Comparison of ENCODE assay signal across 2 cellular contexts in the genomic region with DNA sequence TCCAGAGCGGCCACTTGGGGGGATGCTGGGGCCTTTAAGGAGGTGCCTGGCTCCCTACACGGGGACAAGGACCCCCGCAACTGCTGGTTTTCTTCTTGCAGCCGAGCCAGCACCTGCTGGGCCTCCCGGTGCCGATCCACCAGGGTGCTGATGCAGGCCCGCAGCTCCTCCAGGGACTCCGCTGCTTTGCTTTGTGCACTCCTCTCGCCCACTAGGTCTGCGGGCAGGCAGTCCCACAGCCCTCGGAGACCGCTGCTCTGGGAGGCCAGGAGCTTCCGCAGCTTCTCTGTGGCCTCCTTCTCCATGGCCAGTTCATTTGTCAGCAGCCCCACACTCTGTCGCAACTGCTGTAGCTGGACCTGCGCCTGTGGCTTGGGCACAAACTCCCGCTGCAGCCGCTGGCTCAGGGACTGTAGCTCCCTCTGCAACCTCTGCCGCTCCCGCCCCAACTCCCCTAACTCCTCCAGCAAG.
TF ChIP-seq lines count a peak whose summit lies in the region.

No MANE protein-coding gene starts in this region.

TF ChIP-seq in GM12878, 131 proteins besides CTCF, POLR2A, EP300 and RAD21:
- TF ChIP-seq, protein P1, sequence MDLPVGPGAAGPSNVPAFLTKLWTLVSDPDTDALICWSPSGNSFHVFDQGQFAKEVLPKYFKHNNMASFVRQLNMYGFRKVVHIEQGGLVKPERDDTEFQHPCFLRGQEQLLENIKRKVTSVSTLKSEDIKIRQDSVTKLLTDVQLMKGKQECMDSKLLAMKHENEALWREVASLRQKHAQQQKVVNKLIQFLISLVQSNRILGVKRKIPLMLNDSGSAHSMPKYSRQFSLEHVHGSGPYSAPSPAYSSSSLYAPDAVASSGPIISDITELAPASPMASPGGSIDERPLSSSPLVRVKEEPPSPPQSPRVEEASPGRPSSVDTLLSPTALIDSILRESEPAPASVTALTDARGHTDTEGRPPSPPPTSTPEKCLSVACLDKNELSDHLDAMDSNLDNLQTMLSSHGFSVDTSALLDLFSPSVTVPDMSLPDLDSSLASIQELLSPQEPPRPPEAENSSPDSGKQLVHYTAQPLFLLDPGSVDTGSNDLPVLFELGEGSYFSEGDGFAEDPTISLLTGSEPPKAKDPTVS (IDR thresholded peaks at IDR 0.05; ENCODE audit: low read depth, low read length): no peak
- TF ChIP-seq E4F1 (IDR thresholded peaks at IDR 0.05; ENCODE audit: borderline replicate concordance, partially characterized antibody) (no peak), ZNF207 (IDR thresholded peaks at IDR 0.05; ENCODE audit: borderline replicate concordance) (no peak), BACH1 (IDR thresholded peaks at IDR 0.05; ENCODE audit: borderline replicate concordance) (no peak), CEBPB (IDR thresholded peaks at IDR 0.05; ENCODE audit: borderline replicate concordance in 1 of 2, low read depth in 2 of 2, low read length in 2 of 2) (no peak), IKZF1 (conservative IDR thresholded peaks at IDR 0.05) (no peak), KDM1A (IDR thresholded peaks at IDR 0.05; ENCODE audit: borderline replicate concordance) (no peak), NFXL1 (IDR thresholded peaks at IDR 0.05; ENCODE audit: borderline replicate concordance) (no peak), PML (IDR thresholded peaks at IDR 0.05; ENCODE audit: low read length) (no peak), MXI1 (IDR thresholded peaks at IDR 0.05; ENCODE audit: low read depth, low read length) (no peak), PAX8 (IDR thresholded peaks at IDR 0.05) (no peak), PKNOX1 (IDR thresholded peaks at IDR 0.05) (no peak)
- TF ChIP-seq, protein P2, sequence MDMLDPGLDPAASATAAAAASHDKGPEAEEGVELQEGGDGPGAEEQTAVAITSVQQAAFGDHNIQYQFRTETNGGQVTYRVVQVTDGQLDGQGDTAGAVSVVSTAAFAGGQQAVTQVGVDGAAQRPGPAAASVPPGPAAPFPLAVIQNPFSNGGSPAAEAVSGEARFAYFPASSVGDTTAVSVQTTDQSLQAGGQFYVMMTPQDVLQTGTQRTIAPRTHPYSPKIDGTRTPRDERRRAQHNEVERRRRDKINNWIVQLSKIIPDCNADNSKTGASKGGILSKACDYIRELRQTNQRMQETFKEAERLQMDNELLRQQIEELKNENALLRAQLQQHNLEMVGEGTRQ (IDR thresholded peaks at IDR 0.05; ENCODE audit: borderline replicate concordance, low read depth, low read length): no peak
- TF ChIP-seq, protein P3, sequence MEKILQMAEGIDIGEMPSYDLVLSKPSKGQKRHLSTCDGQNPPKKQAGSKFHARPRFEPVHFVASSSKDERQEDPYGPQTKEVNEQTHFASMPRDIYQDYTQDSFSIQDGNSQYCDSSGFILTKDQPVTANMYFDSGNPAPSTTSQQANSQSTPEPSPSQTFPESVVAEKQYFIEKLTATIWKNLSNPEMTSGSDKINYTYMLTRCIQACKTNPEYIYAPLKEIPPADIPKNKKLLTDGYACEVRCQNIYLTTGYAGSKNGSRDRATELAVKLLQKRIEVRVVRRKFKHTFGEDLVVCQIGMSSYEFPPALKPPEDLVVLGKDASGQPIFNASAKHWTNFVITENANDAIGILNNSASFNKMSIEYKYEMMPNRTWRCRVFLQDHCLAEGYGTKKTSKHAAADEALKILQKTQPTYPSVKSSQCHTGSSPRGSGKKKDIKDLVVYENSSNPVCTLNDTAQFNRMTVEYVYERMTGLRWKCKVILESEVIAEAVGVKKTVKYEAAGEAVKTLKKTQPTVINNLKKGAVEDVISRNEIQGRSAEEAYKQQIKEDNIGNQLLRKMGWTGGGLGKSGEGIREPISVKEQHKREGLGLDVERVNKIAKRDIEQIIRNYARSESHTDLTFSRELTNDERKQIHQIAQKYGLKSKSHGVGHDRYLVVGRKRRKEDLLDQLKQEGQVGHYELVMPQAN (conservative IDR thresholded peaks at IDR 0.05): no peak

TF ChIP-seq in GM12891, 5 proteins besides CTCF, POLR2A, EP300 and RAD21:
- TF ChIP-seq PAX5 (IDR thresholded peaks at IDR 0.05; ENCODE audit: insufficient read depth, low read length, severe bottlenecking): no peak
- no peak for TF ChIP-seq POLR2AphosphoS5 (IDR thresholded peaks at IDR 0.05; ENCODE audit: low read depth, low read length)
- TF ChIP-seq POU2F2 (IDR thresholded peaks at IDR 0.05; ENCODE audit: low read depth, low read length): no peak
